8 cellular contexts compared by ENCODE assay signal in the genomic region with DNA sequence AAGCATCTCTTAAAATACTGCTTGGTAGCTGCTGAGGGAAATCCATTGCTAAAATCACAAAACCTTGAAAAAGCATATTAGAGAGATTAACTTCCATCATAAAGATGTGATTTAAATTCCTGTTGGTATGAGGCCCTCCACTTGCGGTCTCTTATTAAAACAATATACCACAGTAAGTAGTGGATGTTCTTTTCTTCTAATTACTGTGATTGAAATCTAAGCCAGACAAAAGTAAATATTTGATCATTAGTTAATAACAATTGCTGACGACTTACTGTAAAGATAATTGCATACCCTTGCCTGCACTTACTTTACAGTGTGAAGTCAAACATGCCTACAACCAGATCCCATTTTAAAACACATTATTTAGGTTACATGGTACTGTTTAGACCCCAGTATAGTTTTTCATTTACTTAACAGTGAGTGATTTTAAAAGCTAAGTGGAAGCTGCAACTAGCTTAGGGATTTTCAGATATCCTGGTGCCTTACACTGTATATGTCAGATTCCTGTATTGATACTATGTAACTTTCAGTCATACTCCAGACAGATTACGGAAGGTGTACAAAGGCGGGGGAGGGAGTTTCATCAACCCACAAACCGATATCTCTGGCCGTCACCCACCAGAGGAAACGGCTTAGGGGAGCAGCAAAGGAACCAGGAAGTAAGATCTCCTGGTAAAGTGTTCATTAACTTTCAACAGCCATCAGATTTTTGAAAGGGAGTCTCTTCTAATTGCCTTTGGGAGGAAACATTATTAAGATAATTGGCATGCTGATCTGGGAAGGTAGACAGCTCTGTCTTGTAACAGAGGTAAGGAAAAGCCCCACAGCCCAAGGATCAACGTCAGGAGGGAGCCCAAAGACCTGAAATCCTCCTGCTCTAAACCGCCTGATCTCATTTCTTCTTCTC. TPM values are rescaled to one million over a fixed set of nuclear protein-coding genes. Genes with fewer than 3 reads are reported as not detected.
DNase-seq lines count a peak whose midpoint lies in the region; TF ChIP-seq lines count a peak whose summit lies in the region.

No MANE protein-coding gene starts in this region.

- no peak for TF ChIP-seq CTCF in GM12864 (IDR thresholded peaks at IDR 0.05; ENCODE audit: low read depth, low read length, missing control alignments)

- no peaks in the 10 kb centered on the region for H3K36me3 ChIP-seq in iPS-18a (ENCODE audit: control insufficient read depth, low read depth, low read length)

- DNase-seq in GM12864 (ENCODE audit: low read depth) (peak; percentile 0), LoVo (ENCODE audit: low spot score) (peak; percentile 25), inferior parietal cortex (ENCODE audit: extremely low spot score) (no peak), cerebellum (ENCODE audit: low spot score) (no peak), NCI-H510A treated with DMSO at 0.1 percent for 48 hours (lab: John Stamatoyannopoulos, UW) (no peak)
- DNase-seq in activated effector memory CD4-positive, alpha-beta T cell treated with Interleukin-2 at 50 U/mL for 16 hours: peak; percentile 13
- DNase-seq in stimulated activated CD8-positive, alpha-beta memory T cell treated with anti-CD3 and anti-CD28 coated beads, Interleukin-4, amount 100 ng/mL, for 48 hours: peak; percentile 45

- peaks cover 74% of the 10 kb centered on the region for H3K27me3 ChIP-seq in iPS-18a (ENCODE audit: control insufficient read depth, insufficient read depth, low read length)

- no peak overlapping the region; the same call in 1 of the 2 replicates for H3K4me3 ChIP-seq in GM12864 (ENCODE audit: low read depth, low read length)
- H3K4me3 ChIP-seq in iPS-18a (ENCODE audit: low read length): peak overlapping the region; percentile 73

- no peak overlapping the region for H3K27ac ChIP-seq in iPS-18a (ENCODE audit: low read length)

- no peaks in the 10 kb centered on the region for H3K9me3 ChIP-seq in iPS-18a (ENCODE audit: control insufficient read depth, low read depth, low read length)

- peaks cover 7% of the 10 kb centered on the region for H3K4me1 ChIP-seq in iPS-18a (ENCODE audit: control insufficient read depth, low read depth, low read length)

- H3K9ac ChIP-seq in iPS-18a (ENCODE audit: low read length): peak overlapping the region; percentile 29

RNA-seq across cellular contexts. Expression of gene NRP1, which starts 1.0 kb away (rescaled TPM):
- total RNA-seq in cerebellum: 35.0 TPM

Comparison
In these comparisons a context has a peak if more than half of its experiments do, and no peak if none do; other contexts are left out.
1. DNase-seq: peak in GM12864 (single experiment), LoVo (single experiment), activated effector memory CD4-positive, alpha-beta T cell treated with Interleukin-2 at 50 U/mL for 16 hours (single experiment) and stimulated activated CD8-positive, alpha-beta memory T cell treated with anti-CD3 and anti-CD28 coated beads, Interleukin-4, amount 100 ng/mL, for 48 hours (single experiment); none in inferior parietal cortex (single experiment), cerebellum (single experiment) and NCI-H510A treated with DMSO at 0.1 percent for 48 hours (single experiment).